Comparison of ENCODE assay signal across 19 cellular contexts in the genomic region with DNA sequence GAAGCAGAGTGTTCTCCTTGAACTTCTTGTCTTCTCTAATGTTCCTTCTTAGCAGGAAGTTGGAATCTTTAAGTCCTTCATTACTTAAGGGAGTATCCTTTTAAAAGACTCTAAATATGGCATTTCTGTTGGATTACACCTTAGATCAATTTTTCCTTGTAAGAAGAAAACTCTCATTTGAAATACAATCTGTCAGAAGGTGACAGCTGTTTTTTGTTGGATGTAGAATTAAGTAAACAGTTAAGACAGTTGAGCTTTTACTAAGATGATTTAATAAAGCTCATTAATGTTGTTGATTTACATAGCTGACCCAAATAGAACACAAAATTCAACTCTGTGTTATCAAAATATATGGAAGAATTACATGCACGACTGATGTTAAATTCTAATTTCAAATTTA. TPM values are rescaled to one million over a fixed set of nuclear protein-coding genes. Genes with fewer than 3 reads are reported as not detected.
DNase-seq lines count a peak whose midpoint lies in the region; ATAC-seq, FAIRE-seq and TF ChIP-seq lines count a peak whose summit lies in the region.
"Had no signal": no experiment of that assay in that cellular context is flagged by ENCODE, and none has a peak within 500 bp of the region (broad histone marks: within the 10 kb centered on the region; RNA-seq: fewer than 3 reads in every experiment).

No MANE protein-coding gene starts in this region.

- H3K36me3 ChIP-seq in ACC112 (ENCODE audit: insufficient read depth, low read length) (no peaks in the 10 kb centered on the region), pancreas (no peaks in the 10 kb centered on the region), suprapubic skin (no peaks in the 10 kb centered on the region)
- H3K36me3 ChIP-seq: BLaER1 treated with 17β-estradiol and CSF1 and Interleukin-3, amounts not matched to agents 10 nM and 100 nM had no signal

- H3K9me3 ChIP-seq in pancreas = no peaks in the 10 kb centered on the region
- H3K9me3 ChIP-seq in suprapubic skin = no peaks in the 10 kb centered on the region

- H3K79me2 ChIP-seq in ACC112 (ENCODE audit: control insufficient read depth, insufficient read depth, low read length, unreplicated experiment) = no peaks in the 10 kb centered on the region

- TF ChIP-seq CTCF in pancreas (IDR thresholded peaks at IDR 0.05) (no peak), suprapubic skin (IDR thresholded peaks at IDR 0.05) (no peak)

- H3K4me3 Mint-ChIP-seq in stimulated activated memory B cell treated with anti-CD40 and anti-IgM and Interleukin-4, amounts not matched to agents 10 μg/mL and 1 μg/mL and 100 μg/mL, for 72 hours = no peak overlapping the region
- H3K4me3 Mint-ChIP-seq: CD4-positive, alpha-beta memory T cell had no signal

- DNase-seq in NCI-H82 treated with DMSO at 0.1 percent for 48 hours (lab: John Stamatoyannopoulos, UW; ENCODE audit: unreplicated experiment) (peak; percentile 81), amniotic epithelial cell (ENCODE audit: low read depth) (peak; percentile 33), pancreas (no peak), suprapubic skin (ENCODE audit: low spot score in 2 of 2) (no peak), NCI-H2196 (lab: John Stamatoyannopoulos, UW; ENCODE audit: unreplicated experiment) (no peak), kidney tubule cell (ENCODE audit: low spot score) (no peak)
- DNase-seq: Caco-2; CD4-positive, alpha-beta memory T cell; DND-41; Karpas-422; NCI-H187 treated with DMSO at 0.1 percent for 48 hours; NCI-H345; NCI-H524; SIG-M5 had no signal

- no peaks in the 10 kb centered on the region for H3K36me3 Mint-ChIP-seq in stimulated activated memory B cell treated with anti-CD40 and anti-IgM and Interleukin-4, amounts not matched to agents 10 μg/mL and 1 μg/mL and 100 μg/mL, for 72 hours
- H3K36me3 Mint-ChIP-seq: CD4-positive, alpha-beta memory T cell had no signal

- H2AFZ ChIP-seq in ACC112 (ENCODE audit: low read length, unreplicated experiment) = peak overlapping the region; percentile 23

- H3K4me3 ChIP-seq in ACC112 (ENCODE audit: low read depth, low read length) (no peak overlapping the region), pancreas (no peak overlapping the region), suprapubic skin (no peak overlapping the region)
- H3K4me3 ChIP-seq: BLaER1 treated with 17β-estradiol and CSF1 and Interleukin-3, amounts not matched to agents 10 nM and 100 nM; GM12878 had no signal

- peak; percentile 71 for FAIRE-seq in pancreas (lab: Jason Lieb, UNC)
- FAIRE-seq: GM12878, H1 had no signal

- WGBS in pancreas, 2 donors = 34 to 51% methylated on average over 1 of the region's 1 CpG
- 83% methylated on average over 1 of the region's 1 CpG for WGBS in suprapubic skin

- no peak overlapping the region for H3K27ac Mint-ChIP-seq in stimulated activated memory B cell treated with anti-CD40 and anti-IgM and Interleukin-4, amounts not matched to agents 10 μg/mL and 1 μg/mL and 100 μg/mL, for 72 hours
- H3K27ac Mint-ChIP-seq: CD4-positive, alpha-beta memory T cell had no signal

- peaks cover 12% of the 10 kb centered on the region for H3K4me1 ChIP-seq in ACC112 (ENCODE audit: control insufficient read depth, insufficient read depth, low read length, unreplicated experiment)
- peaks cover 0 to 4% (median 0%) of the 10 kb centered on the region in 3 donors for H3K4me1 ChIP-seq in pancreas
- no peaks in the 10 kb centered on the region for H3K4me1 ChIP-seq in suprapubic skin

- no peaks in the 10 kb centered on the region for H3K27me3 ChIP-seq in ACC112 (ENCODE audit: insufficient read depth, low read length)
- no peaks in the 10 kb centered on the region for H3K27me3 ChIP-seq in pancreas
- no peaks in the 10 kb centered on the region for H3K27me3 ChIP-seq in suprapubic skin

- no peak for ATAC-seq in pancreas
- ATAC-seq in stimulated activated memory B cell treated with anti-CD40 and anti-IgM and Interleukin-4, amounts not matched to agents 10 μg/mL and 1 μg/mL and 100 μg/mL, for 72 hours = no peak
- ATAC-seq: GM12878 had no signal

- H3K27me3 Mint-ChIP-seq in stimulated activated memory B cell treated with anti-CD40 and anti-IgM and Interleukin-4, amounts not matched to agents 10 μg/mL and 1 μg/mL and 100 μg/mL, for 72 hours = peaks cover 32% of the 10 kb centered on the region

- intact Hi-C loops in pancreas (cut with DNase I) = no loop called here

- no peaks in the 10 kb centered on the region for H3K4me1 Mint-ChIP-seq in stimulated activated memory B cell treated with anti-CD40 and anti-IgM and Interleukin-4, amounts not matched to agents 10 μg/mL and 1 μg/mL and 100 μg/mL, for 72 hours

- H3K27ac ChIP-seq in ACC112 (ENCODE audit: low read depth, low read length) (peak overlapping the region; percentile 12), pancreas (no peak overlapping the region), suprapubic skin (no peak overlapping the region)
- H3K27ac ChIP-seq: BLaER1 treated with 17β-estradiol and CSF1 and Interleukin-3, amounts not matched to agents 10 nM and 100 nM had no signal

- no peak for TF ChIP-seq POLR2A in suprapubic skin (IDR thresholded peaks at IDR 0.05)

- peaks cover 9% of the 10 kb centered on the region for H3K9me3 Mint-ChIP-seq in stimulated activated memory B cell treated with anti-CD40 and anti-IgM and Interleukin-4, amounts not matched to agents 10 μg/mL and 1 μg/mL and 100 μg/mL, for 72 hours

- no peak for TF ChIP-seq EP300 in suprapubic skin (IDR thresholded peaks at IDR 0.05)

RNA-seq across cellular contexts. Expression of gene MBNL2, which starts 16.7 kb away (rescaled TPM):
- 10 to 100 TPM; 32.5 to 66.5 (median 46.4) TPM for total RNA-seq in pancreas
- 10 to 100 TPM in 1 of 2 donors, 1 to 10 TPM in 1; 8.9 to 16.5 TPM for polyA plus RNA-seq in pancreas
- 10 to 100 TPM; 64.2 to 92.4 (median 73.4) TPM for total RNA-seq in suprapubic skin

Comparison
In these comparisons a context has a peak if more than half of its experiments do, and no peak if none do; other contexts are left out.
1. DNase-seq: peak in NCI-H82 treated with DMSO at 0.1 percent for 48 hours (single experiment) and amniotic epithelial cell (single experiment); none in pancreas (0 of 6), suprapubic skin (0 of 2), NCI-H2196 (single experiment) and kidney tubule cell (single experiment).